In genomic region chr18:60684843-60685513, GRCh38 we compare ENCODE assay signal across 10 cellular contexts.
DNase-seq lines count a peak whose midpoint lies in the region; ATAC-seq and TF ChIP-seq lines count a peak whose summit lies in the region.
"Had no signal": no experiment of that assay in that cellular context is flagged by ENCODE, and none has a peak within 500 bp of the region (broad histone marks: within the 10 kb centered on the region; RNA-seq: fewer than 3 reads in every experiment).

No MANE protein-coding gene starts in this region.

- H3K36me3 ChIP-seq in gastroesophageal sphincter: no peaks in the 10 kb centered on the region
- no peaks in the 10 kb centered on the region for H3K36me3 ChIP-seq in upper lobe of right lung

- H3K4me1 ChIP-seq in gastroesophageal sphincter (no peaks in the 10 kb centered on the region), upper lobe of right lung (no peaks in the 10 kb centered on the region)

- no peaks in the 10 kb centered on the region for H3K27me3 Mint-ChIP-seq in activated CD4-positive, alpha-beta T cell treated with anti-CD3 and anti-CD28 coated beads for 36 hours
- no peaks in the 10 kb centered on the region for H3K27me3 Mint-ChIP-seq in immature natural killer cell (ENCODE audit: low read depth in 3 of 3)
- H3K27me3 Mint-ChIP-seq: memory B cell had no signal

- H3K4me3 ChIP-seq in gastroesophageal sphincter (no peak overlapping the region), upper lobe of right lung (no peak overlapping the region)
- H3K4me3 ChIP-seq: K562 had no signal

- H3K27ac ChIP-seq in gastroesophageal sphincter: no peak overlapping the region
- no peak overlapping the region for H3K27ac ChIP-seq in upper lobe of right lung

- 4 to 9% methylated on average over 3 to 4 of the region's 6 CpGs for WGBS in gastroesophageal sphincter (ENCODE audit: low coverage in 1 of 2), 2 donors

- H3K9me3 ChIP-seq in gastroesophageal sphincter: no peaks in the 10 kb centered on the region
- H3K9me3 ChIP-seq in upper lobe of right lung: no peaks in the 10 kb centered on the region

- H3K27me3 ChIP-seq in gastroesophageal sphincter (no peaks in the 10 kb centered on the region), upper lobe of right lung (no peaks in the 10 kb centered on the region)

- peak; percentile 53 for ATAC-seq in HG02973 (IDR thresholded peaks at IDR 0.05; ENCODE audit: unreplicated experiment)
- ATAC-seq in gastroesophageal sphincter: no peak
- no peak for ATAC-seq in upper lobe of right lung
- no peak for ATAC-seq in activated CD4-positive, alpha-beta T cell treated with anti-CD3 and anti-CD28 coated beads for 36 hours
- ATAC-seq: K562 had no signal

- POLR2A ChIA-PET in activated CD4-positive, alpha-beta T cell treated with anti-CD3 and anti-CD28 coated beads for 36 hours (lab: Charles Lee): no interaction called here

- intact Hi-C loops in upper lobe of right lung (cut with DNase I): no loop called here
- intact Hi-C loops in activated CD4-positive, alpha-beta T cell treated with anti-CD3 and anti-CD28 coated beads for 36 hours (cut with DNase I, micrococcal nuclease): loop anchor here in 1 of 2 experiments (2.0 kb wide), 1 partner anchor 818 kb away; no protein-coding TSS in a partner anchor

- CTCF ChIA-PET in activated CD4-positive, alpha-beta T cell treated with anti-CD3 and anti-CD28 coated beads for 36 hours (lab: Charles Lee): interaction anchor here (0.7 kb wide), 1 partner anchor 182 kb away, joined by 3 read pairs; no protein-coding TSS in a partner anchor

- no peak for TF ChIP-seq POLR2A in gastroesophageal sphincter (IDR thresholded peaks at IDR 0.05)

- no peak overlapping the region for H3K4me3 Mint-ChIP-seq in activated CD4-positive, alpha-beta T cell treated with anti-CD3 and anti-CD28 coated beads for 36 hours
- H3K4me3 Mint-ChIP-seq in immature natural killer cell: no peak overlapping the region
- H3K4me3 Mint-ChIP-seq: memory B cell had no signal

- H3K36me3 Mint-ChIP-seq in activated CD4-positive, alpha-beta T cell treated with anti-CD3 and anti-CD28 coated beads for 36 hours (ENCODE audit: low read depth): no peaks in the 10 kb centered on the region
- no peaks in the 10 kb centered on the region for H3K36me3 Mint-ChIP-seq in immature natural killer cell
- H3K36me3 Mint-ChIP-seq: memory B cell had no signal

- H3K27ac Mint-ChIP-seq in activated CD4-positive, alpha-beta T cell treated with anti-CD3 and anti-CD28 coated beads for 36 hours: no peak overlapping the region
- H3K27ac Mint-ChIP-seq in immature natural killer cell: peak overlapping the region in 1 of 6 donors; percentile 45
- H3K27ac Mint-ChIP-seq: memory B cell had no signal

- no peaks in the 10 kb centered on the region for H3K4me1 Mint-ChIP-seq in activated CD4-positive, alpha-beta T cell treated with anti-CD3 and anti-CD28 coated beads for 36 hours
- H3K4me1 Mint-ChIP-seq in immature natural killer cell: no peaks in the 10 kb centered on the region
- H3K4me1 Mint-ChIP-seq: memory B cell had no signal

- TF ChIP-seq EP300 in gastroesophageal sphincter (IDR thresholded peaks at IDR 0.05): no peak

- DNase-seq in DMS53 treated with DMSO at 0.1 percent for 48 hours (lab: John Stamatoyannopoulos, UW; ENCODE audit: unreplicated experiment) (peak; percentile 68), RKO (ENCODE audit: low spot score) (peak; percentile 53), upper lobe of right lung (no peak), T-helper 9 cell (no peak), immature natural killer cell (no peak)
- DNase-seq in activated CD4-positive, alpha-beta T cell treated with anti-CD3 and anti-CD28 coated beads for 36 hours: no peak

- TF ChIP-seq CTCF in gastroesophageal sphincter (IDR thresholded peaks at IDR 0.05) (peak in 3 of 4 experiments; percentile 11 to 44 (median 29)), upper lobe of right lung (IDR thresholded peaks at IDR 0.05) (peak; percentile 63)

- peaks cover 3% of the 10 kb centered on the region for H3K9me3 Mint-ChIP-seq in activated CD4-positive, alpha-beta T cell treated with anti-CD3 and anti-CD28 coated beads for 36 hours (ENCODE audit: low read depth)
- H3K9me3 Mint-ChIP-seq in immature natural killer cell: peaks cover 0 to 14% (median 0%) of the 10 kb centered on the region in 6 donors

Comparison
In these comparisons a context has a peak if more than half of its experiments do, and no peak if none do; other contexts are left out.
1. DNase-seq: peak in DMS53 treated with DMSO at 0.1 percent for 48 hours (single experiment) and RKO (single experiment); none in upper lobe of right lung (single experiment), activated CD4-positive, alpha-beta T cell treated with anti-CD3 and anti-CD28 coated beads for 36 hours (single experiment), T-helper 9 cell (single experiment) and immature natural killer cell (0 of 3).